Comparison of ENCODE assay signal across 13 cellular contexts in the genomic region with DNA sequence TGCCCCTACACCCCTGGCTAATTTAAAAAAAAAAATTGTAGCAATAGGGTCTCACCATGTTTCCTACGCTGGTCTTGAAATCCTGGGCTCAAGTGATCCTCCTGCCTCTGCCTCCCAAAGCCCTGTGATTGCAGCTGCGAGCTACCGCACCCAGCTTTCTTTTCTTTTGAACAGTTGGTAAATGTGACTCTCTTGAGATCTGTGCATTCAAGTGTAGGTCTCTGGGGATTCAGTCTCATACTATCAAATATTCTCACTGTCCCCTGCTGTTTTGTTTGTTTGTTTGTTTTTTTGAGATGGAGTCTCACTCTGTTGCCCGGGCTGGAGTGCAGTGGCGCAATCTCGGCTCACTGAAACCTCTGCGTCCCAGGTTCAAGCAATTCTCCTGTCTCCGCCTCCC. TPM values are rescaled to one million over a fixed set of nuclear protein-coding genes. Genes with fewer than 3 reads are reported as not detected.
DNase-seq lines count a peak whose midpoint lies in the region; ATAC-seq and TF ChIP-seq lines count a peak whose summit lies in the region.
"Had no signal": no experiment of that assay in that cellular context is flagged by ENCODE, and none has a peak within 500 bp of the region (broad histone marks: within the 10 kb centered on the region; RNA-seq: fewer than 3 reads in every experiment).

No MANE protein-coding gene starts in this region.

- no peak for TF ChIP-seq RAD21 in SK-N-SH (IDR thresholded peaks at IDR 0.05; ENCODE audit: low read length)

- CTCF ChIA-PET in SK-N-SH (lab: Yijun Ruan, JAX), result no interaction called here

- DNase-seq in activated T-cell treated with anti-CD3 and anti-CD28 coated beads, Interleukin-2, amount 50 U/mL, for 24 hours, result no peak
- DNase-seq in activated T-cell treated with anti-CD3 and anti-CD28 coated beads for 4 hours, result no peak
- DNase-seq in nephron progenitor cell, result no peak
- DNase-seq in thyroid gland, result no peak
- DNase-seq in SK-N-SH, result no peak
- no peak for DNase-seq in iPS-NIHi11 (ENCODE audit: low spot score)
- DNase-seq: activated T-cell treated with anti-CD3 and anti-CD28 coated beads, Interleukin-2, amount 50 U/mL, for 48 hours; dorsolateral prefrontal cortex; NCI-H1092 treated with DMSO at 0.1 percent for 48 hours; NCI-H2081 treated with DMSO at 0.1 percent for 48 hours; sigmoid colon had no signal

- TF ChIP-seq EP300 in SK-N-SH (IDR thresholded peaks at IDR 0.05; ENCODE audit: borderline replicate concordance in 1 of 2, low read depth in 1 of 2, low read length in 1 of 2), result no peak

- H3K27ac Mint-ChIP-seq in activated T-cell treated with anti-CD3 and anti-CD28 coated beads, Interleukin-2, amount 50 U/mL, for 24 hours, result peak overlapping the region; percentile 7
- H3K27ac Mint-ChIP-seq in activated T-helper 17 cell treated with anti-CD3 and anti-CD28 coated beads, Interleukin-2, amount 50 U/mL, for 72 hours, result peak overlapping the region; percentile 60
- H3K27ac Mint-ChIP-seq in nephron progenitor cell, result peak overlapping the region; percentile 90

- H3K36me3 Mint-ChIP-seq in activated T-cell treated with anti-CD3 and anti-CD28 coated beads, Interleukin-2, amount 50 U/mL, for 24 hours (ENCODE audit: low read depth), result peaks cover 75% of the 10 kb centered on the region
- H3K36me3 Mint-ChIP-seq in activated T-helper 17 cell treated with anti-CD3 and anti-CD28 coated beads, Interleukin-2, amount 50 U/mL, for 72 hours (ENCODE audit: low read depth), result peaks cover 89% of the 10 kb centered on the region
- H3K36me3 Mint-ChIP-seq in nephron progenitor cell (ENCODE audit: low read depth), result peaks cover 58% of the 10 kb centered on the region

- H3K4me3 ChIP-seq in thyroid gland (replicated peaks in 1 of 3), result no peak overlapping the region
- H3K4me3 ChIP-seq in SK-N-SH (ENCODE audit: low read depth in 2 of 2, low read length in 1 of 2), result no peak overlapping the region
- H3K4me3 ChIP-seq: dorsolateral prefrontal cortex, sigmoid colon had no signal

- H4K20me1 ChIP-seq in SK-N-SH (ENCODE audit: insufficient read depth), result peaks cover 24% of the 10 kb centered on the region

- H3K27ac ChIP-seq in thyroid gland, result no peak overlapping the region
- no peak overlapping the region for H3K27ac ChIP-seq in SK-N-SH (ENCODE audit: low read depth in 2 of 2, low read length in 1 of 2)
- H3K27ac ChIP-seq: sigmoid colon had no signal

- H3K9ac ChIP-seq in SK-N-SH, result no peak overlapping the region

- ATAC-seq in GM21786 (IDR thresholded peaks at IDR 0.05; ENCODE audit: unreplicated experiment), result peak; percentile 52
- ATAC-seq in activated T-helper 17 cell treated with anti-CD3 and anti-CD28 coated beads, Interleukin-2, amount 50 U/mL, for 72 hours (replicated peaks), result no peak

- H3K4me1 ChIP-seq in thyroid gland (no peaks in the 10 kb centered on the region), SK-N-SH (ENCODE audit: control insufficient read depth in 1 of 2, insufficient read depth in 2 of 2, low read depth in 1 of 2, low read length in 1 of 2) (no peaks in the 10 kb centered on the region)

- H3K36me3 ChIP-seq in thyroid gland (peaks cover 5 to 14% of the 10 kb centered on the region in 2 donors), SK-N-SH (replicated peaks in 1 of 2; ENCODE audit: control insufficient read depth in 1 of 2, insufficient read depth in 2 of 2, low read length in 1 of 2) (peaks cover 4 to 45% of the 10 kb centered on the region in 2 experiments)

- peaks cover 12% of the 10 kb centered on the region for H3F3A ChIP-seq in SK-N-SH (replicated peaks; ENCODE audit: insufficient read depth)

- H3K4me1 Mint-ChIP-seq in activated T-cell treated with anti-CD3 and anti-CD28 coated beads, Interleukin-2, amount 50 U/mL, for 24 hours (ENCODE audit: low read depth), result peaks cover 28% of the 10 kb centered on the region
- H3K4me1 Mint-ChIP-seq in activated T-helper 17 cell treated with anti-CD3 and anti-CD28 coated beads, Interleukin-2, amount 50 U/mL, for 72 hours, result peaks cover 7% of the 10 kb centered on the region
- peaks cover 4% of the 10 kb centered on the region for H3K4me1 Mint-ChIP-seq in nephron progenitor cell

- intact Hi-C loops in thyroid gland (cut with DNase I), result no loop called here

- no peaks in the 10 kb centered on the region for H3K27me3 Mint-ChIP-seq in activated T-cell treated with anti-CD3 and anti-CD28 coated beads, Interleukin-2, amount 50 U/mL, for 24 hours
- H3K27me3 Mint-ChIP-seq in activated T-helper 17 cell treated with anti-CD3 and anti-CD28 coated beads, Interleukin-2, amount 50 U/mL, for 72 hours, result no peaks in the 10 kb centered on the region
- H3K27me3 Mint-ChIP-seq in nephron progenitor cell (ENCODE audit: low read depth, poor library complexity), result no peaks in the 10 kb centered on the region

- no peaks in the 10 kb centered on the region for H3K9me2 ChIP-seq in SK-N-SH

- H3K4me2 ChIP-seq in SK-N-SH, result no peak overlapping the region

- POLR2A ChIA-PET in SK-N-SH (lab: Yijun Ruan, JAX), result no interaction called here

- no peaks in the 10 kb centered on the region for H3K9me3 Mint-ChIP-seq in activated T-cell treated with anti-CD3 and anti-CD28 coated beads, Interleukin-2, amount 50 U/mL, for 24 hours
- H3K9me3 Mint-ChIP-seq in activated T-helper 17 cell treated with anti-CD3 and anti-CD28 coated beads, Interleukin-2, amount 50 U/mL, for 72 hours, result no peaks in the 10 kb centered on the region
- no peaks in the 10 kb centered on the region for H3K9me3 Mint-ChIP-seq in nephron progenitor cell

- TF ChIP-seq CTCF in nephron progenitor cell (IDR thresholded peaks at IDR 0.05) (no peak), thyroid gland (IDR thresholded peaks at IDR 0.05) (no peak), SK-N-SH (IDR thresholded peaks at IDR 0.05) (no peak)

- H3K9me3 ChIP-seq in thyroid gland, result no peaks in the 10 kb centered on the region
- H3K9me3 ChIP-seq in SK-N-SH, result no peaks in the 10 kb centered on the region
- H3K9me3 ChIP-seq: sigmoid colon had no signal

- TF ChIP-seq POLR2A in thyroid gland (IDR thresholded peaks at IDR 0.05), result no peak

- H3K4me3 Mint-ChIP-seq in activated T-cell treated with anti-CD3 and anti-CD28 coated beads, Interleukin-2, amount 50 U/mL, for 24 hours, result no peak overlapping the region
- H3K4me3 Mint-ChIP-seq in activated T-helper 17 cell treated with anti-CD3 and anti-CD28 coated beads, Interleukin-2, amount 50 U/mL, for 72 hours, result no peak overlapping the region
- H3K4me3 Mint-ChIP-seq in nephron progenitor cell, result no peak overlapping the region

- no peak overlapping the region for H2AFZ ChIP-seq in SK-N-SH (ENCODE audit: low read depth)

- H3K27me3 ChIP-seq in thyroid gland (no peaks in the 10 kb centered on the region), SK-N-SH (ENCODE audit: insufficient read depth) (no peaks in the 10 kb centered on the region)
- H3K27me3 ChIP-seq: dorsolateral prefrontal cortex, sigmoid colon had no signal

- H3K79me2 ChIP-seq in SK-N-SH (ENCODE audit: insufficient read depth), result peaks cover 96% of the 10 kb centered on the region

- WGBS in thyroid gland, 2 donors, result 97 to 99% methylated on average over 8 of the region's 8 CpGs
- 93% methylated on average over 8 of the region's 8 CpGs for WGBS in SK-N-SH (ENCODE audit: low lambda C conversion rate)

TF ChIP-seq in SK-N-SH, 30 proteins besides CTCF, POLR2A, EP300 and RAD21 (continues in another document):
- TF ChIP-seq FOXM1 (IDR thresholded peaks at IDR 0.05; ENCODE audit: low read depth), result no peak
- TF ChIP-seq, protein P1, sequence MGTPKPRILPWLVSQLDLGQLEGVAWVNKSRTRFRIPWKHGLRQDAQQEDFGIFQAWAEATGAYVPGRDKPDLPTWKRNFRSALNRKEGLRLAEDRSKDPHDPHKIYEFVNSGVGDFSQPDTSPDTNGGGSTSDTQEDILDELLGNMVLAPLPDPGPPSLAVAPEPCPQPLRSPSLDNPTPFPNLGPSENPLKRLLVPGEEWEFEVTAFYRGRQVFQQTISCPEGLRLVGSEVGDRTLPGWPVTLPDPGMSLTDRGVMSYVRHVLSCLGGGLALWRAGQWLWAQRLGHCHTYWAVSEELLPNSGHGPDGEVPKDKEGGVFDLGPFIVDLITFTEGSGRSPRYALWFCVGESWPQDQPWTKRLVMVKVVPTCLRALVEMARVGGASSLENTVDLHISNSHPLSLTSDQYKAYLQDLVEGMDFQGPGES (IDR thresholded peaks at IDR 0.05; ENCODE audit: low read depth, low read length), result no peak
- TF ChIP-seq, protein P2, sequence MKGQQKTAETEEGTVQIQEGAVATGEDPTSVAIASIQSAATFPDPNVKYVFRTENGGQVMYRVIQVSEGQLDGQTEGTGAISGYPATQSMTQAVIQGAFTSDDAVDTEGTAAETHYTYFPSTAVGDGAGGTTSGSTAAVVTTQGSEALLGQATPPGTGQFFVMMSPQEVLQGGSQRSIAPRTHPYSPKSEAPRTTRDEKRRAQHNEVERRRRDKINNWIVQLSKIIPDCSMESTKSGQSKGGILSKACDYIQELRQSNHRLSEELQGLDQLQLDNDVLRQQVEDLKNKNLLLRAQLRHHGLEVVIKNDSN (IDR thresholded peaks at IDR 0.05; ENCODE audit: borderline replicate concordance, low read depth), result no peak
- TF ChIP-seq NFIC (IDR thresholded peaks at IDR 0.05; ENCODE audit: borderline replicate concordance), result no peak
- no peak for TF ChIP-seq RXRA (IDR thresholded peaks at IDR 0.05; ENCODE audit: borderline replicate concordance, low read depth)
- no peak for TF ChIP-seq POLR2AphosphoS5 (IDR thresholded peaks at IDR 0.05; ENCODE audit: low read depth, low read length)

RNA-seq across cellular contexts. Expression of gene CXXC5, which starts 42.3 kb away (rescaled TPM):
- total RNA-seq in activated T-helper 17 cell treated with anti-CD3 and anti-CD28 coated beads, Interleukin-2, amount 50 U/mL, for 72 hours, result 1 to 10 TPM in 1 of 2 donors, under 1 TPM in 1; 0.89 to 2.7 TPM
- total RNA-seq in thyroid gland, result 10 to 100 TPM; 52.3 to 81.8 (median 62.6) TPM
- 47.4 and 52.9 TPM in 2 replicates for polyA plus RNA-seq in SK-N-SH (2012; rRNA removed)
- 32.6 and 46.5 TPM in 2 replicates for polyA plus RNA-seq in SK-N-SH (2012; cell fraction: cytosol; rRNA removed)
- 35.1 and 38.6 TPM in 2 replicates for polyA plus RNA-seq in SK-N-SH (2012; cell fraction: nucleus; rRNA removed)

RNA-seq across cellular contexts. Expression of gene UBE2D2, which starts 44.7 kb away (rescaled TPM):
- total RNA-seq in activated T-helper 17 cell treated with anti-CD3 and anti-CD28 coated beads, Interleukin-2, amount 50 U/mL, for 72 hours, result 100 to 1,000 TPM; 200 to 270 TPM
- total RNA-seq in thyroid gland, result 100 to 1,000 TPM in 2 of 4 donors, 10 to 100 TPM in 2; 72.4 to 125 (median 99.5) TPM
- polyA plus RNA-seq in SK-N-SH (2012; rRNA removed), result 22.8 and 24.5 TPM in 2 replicates
- polyA plus RNA-seq in SK-N-SH (2012; cell fraction: cytosol; rRNA removed), result 37.4 and 56.8 TPM in 2 replicates
- polyA plus RNA-seq in SK-N-SH (2012; cell fraction: nucleus; rRNA removed), result 17.7 and 24.5 TPM in 2 replicates

Comparison
In these comparisons a context has a peak if more than half of its experiments do, and no peak if none do; other contexts are left out.
1. H3K27ac Mint-ChIP-seq: peak in every context shown above with its lines; median percentile 90 in nephron progenitor cell; 60 in activated T-helper 17 cell treated with anti-CD3 and anti-CD28 coated beads, Interleukin-2, amount 50 U/mL, for 72 hours; 7 in activated T-cell treated with anti-CD3 and anti-CD28 coated beads, Interleukin-2, amount 50 U/mL, for 24 hours.
2. RNA of gene CXXC5, which starts 42.3 kb away (total RNA-seq): 52.3 to 81.8 TPM in thyroid gland; 0.89 to 2.7 TPM in activated T-helper 17 cell treated with anti-CD3 and anti-CD28 coated beads, Interleukin-2, amount 50 U/mL, for 72 hours; every median in the first group is over 10 times any median in the second.